Comparison of ENCODE assay signal across 2 cellular contexts in genomic region chr11:9176136-9176535, GRCh38.
TF ChIP-seq lines count a peak whose summit lies in the region.

No MANE protein-coding gene starts in this region.

TF ChIP-seq in GM23338, 12 proteins besides CTCF, POLR2A, EP300 and RAD21 (continued from another document):
- TF ChIP-seq, protein P1, sequence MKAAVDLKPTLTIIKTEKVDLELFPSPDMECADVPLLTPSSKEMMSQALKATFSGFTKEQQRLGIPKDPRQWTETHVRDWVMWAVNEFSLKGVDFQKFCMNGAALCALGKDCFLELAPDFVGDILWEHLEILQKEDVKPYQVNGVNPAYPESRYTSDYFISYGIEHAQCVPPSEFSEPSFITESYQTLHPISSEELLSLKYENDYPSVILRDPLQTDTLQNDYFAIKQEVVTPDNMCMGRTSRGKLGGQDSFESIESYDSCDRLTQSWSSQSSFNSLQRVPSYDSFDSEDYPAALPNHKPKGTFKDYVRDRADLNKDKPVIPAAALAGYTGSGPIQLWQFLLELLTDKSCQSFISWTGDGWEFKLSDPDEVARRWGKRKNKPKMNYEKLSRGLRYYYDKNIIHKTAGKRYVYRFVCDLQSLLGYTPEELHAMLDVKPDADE (IDR thresholded peaks at IDR 0.05) = no peak
- TF ChIP-seq STAT1 (IDR thresholded peaks at IDR 0.05; ENCODE audit: unreplicated experiment) (no peak), CREB1 (CRISPR knock-in tag; IDR thresholded peaks at IDR 0.05; ENCODE audit: low read depth) (no peak), POLR2AphosphoS5 (IDR thresholded peaks at IDR 0.05; ENCODE audit: low read depth) (no peak)

TF ChIP-seq in K562, 482 proteins besides CTCF, POLR2A, EP300 and RAD21 (continued from another document):
- TF ChIP-seq MLX (CRISPR knock-in tag; conservative IDR thresholded peaks at IDR 0.05) (no peak), ZNF224 (CRISPR knock-in tag; IDR thresholded peaks at IDR 0.05) (no peak), BCOR (IDR thresholded peaks at IDR 0.05) (no peak), ETV1 (tag; conservative IDR thresholded peaks at IDR 0.05; ENCODE audit: low read depth) (no peak), AFF4 (CRISPR knock-in tag; IDR thresholded peaks at IDR 0.05) (no peak), ZNF75A (CRISPR knock-in tag; IDR thresholded peaks at IDR 0.05) (no peak), PPARD (CRISPR knock-in tag; IDR thresholded peaks at IDR 0.05) (no peak), ZBTB26 (CRISPR knock-in tag; IDR thresholded peaks at IDR 0.05) (no peak), ID3 (CRISPR knock-in tag; IDR thresholded peaks at IDR 0.05) (no peak), ID3 (tag; IDR thresholded peaks at IDR 0.05) (no peak), ATF1 (CRISPR knock-in tag; IDR thresholded peaks at IDR 0.05) (no peak), ATF1 (tag; IDR thresholded peaks at IDR 0.05) (no peak), ZNF282 (CRISPR knock-in tag; IDR thresholded peaks at IDR 0.05) (no peak), RUNX1 (IDR thresholded peaks at IDR 0.05; ENCODE audit: low read depth) (no peak), FOXA1 (IDR thresholded peaks at IDR 0.05; ENCODE audit: borderline replicate concordance) (no peak)
